ENCODE assay signal across 2 cellular contexts in the genomic region with DNA sequence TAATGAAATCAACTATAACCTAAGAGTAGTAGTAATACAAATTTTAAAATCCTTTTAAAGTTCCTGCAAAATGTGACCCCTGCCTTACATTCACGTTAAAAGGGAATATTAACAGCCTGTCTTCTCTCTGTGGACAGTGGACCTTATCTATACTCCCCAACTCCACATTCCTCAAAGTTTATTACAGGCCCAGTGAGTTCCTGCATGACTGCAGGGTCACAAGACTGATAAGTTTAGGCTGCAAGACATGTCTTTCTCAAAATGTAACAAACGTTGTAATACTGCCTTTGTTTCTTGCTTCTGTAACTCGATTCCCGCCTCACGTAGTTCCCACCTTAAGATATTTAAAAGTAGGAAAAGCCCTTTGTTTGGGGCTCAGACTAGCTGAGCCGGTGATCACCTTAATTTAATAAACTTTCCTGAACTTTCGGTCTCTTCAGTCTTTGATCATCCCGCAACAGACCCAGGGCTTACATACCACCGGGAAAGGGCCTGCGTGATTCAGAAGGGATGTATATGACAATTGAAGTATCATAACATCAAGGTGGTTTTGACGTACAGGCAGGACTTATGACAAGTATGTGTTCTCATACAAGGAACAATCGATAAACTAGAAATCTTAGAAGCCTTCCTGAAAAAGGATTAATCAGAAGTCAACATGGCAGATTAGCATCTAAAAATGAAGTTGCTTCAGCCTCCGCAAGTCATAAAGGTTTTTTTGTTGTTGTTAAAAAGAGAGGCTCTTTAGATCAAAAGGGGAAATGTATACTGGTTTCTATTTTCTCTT.
TF ChIP-seq lines count a peak whose summit lies in the region.

No MANE protein-coding gene starts in this region.

TF ChIP-seq in GM23338, 12 proteins besides CTCF, POLR2A, EP300 and RAD21 (continues in another document):
- TF ChIP-seq STAT1 (IDR thresholded peaks at IDR 0.05; ENCODE audit: unreplicated experiment) (no peak), EZH2phosphoT487 (IDR thresholded peaks at IDR 0.05; ENCODE audit: unreplicated experiment) (no peak), NANOG (IDR thresholded peaks at IDR 0.05; ENCODE audit: borderline replicate concordance) (no peak), JUNB (IDR thresholded peaks at IDR 0.05; ENCODE audit: unreplicated experiment) (no peak), ZNF462 (CRISPR knock-in tag; IDR thresholded peaks at IDR 0.05) (no peak), ZNF331 (CRISPR knock-in tag; IDR thresholded peaks at IDR 0.05; ENCODE audit: low read depth) (no peak)
- TF ChIP-seq, protein P1, sequence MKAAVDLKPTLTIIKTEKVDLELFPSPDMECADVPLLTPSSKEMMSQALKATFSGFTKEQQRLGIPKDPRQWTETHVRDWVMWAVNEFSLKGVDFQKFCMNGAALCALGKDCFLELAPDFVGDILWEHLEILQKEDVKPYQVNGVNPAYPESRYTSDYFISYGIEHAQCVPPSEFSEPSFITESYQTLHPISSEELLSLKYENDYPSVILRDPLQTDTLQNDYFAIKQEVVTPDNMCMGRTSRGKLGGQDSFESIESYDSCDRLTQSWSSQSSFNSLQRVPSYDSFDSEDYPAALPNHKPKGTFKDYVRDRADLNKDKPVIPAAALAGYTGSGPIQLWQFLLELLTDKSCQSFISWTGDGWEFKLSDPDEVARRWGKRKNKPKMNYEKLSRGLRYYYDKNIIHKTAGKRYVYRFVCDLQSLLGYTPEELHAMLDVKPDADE (IDR thresholded peaks at IDR 0.05) = no peak

TF ChIP-seq in GM12878, 131 proteins besides CTCF, POLR2A, EP300 and RAD21:
- TF ChIP-seq, protein P2, sequence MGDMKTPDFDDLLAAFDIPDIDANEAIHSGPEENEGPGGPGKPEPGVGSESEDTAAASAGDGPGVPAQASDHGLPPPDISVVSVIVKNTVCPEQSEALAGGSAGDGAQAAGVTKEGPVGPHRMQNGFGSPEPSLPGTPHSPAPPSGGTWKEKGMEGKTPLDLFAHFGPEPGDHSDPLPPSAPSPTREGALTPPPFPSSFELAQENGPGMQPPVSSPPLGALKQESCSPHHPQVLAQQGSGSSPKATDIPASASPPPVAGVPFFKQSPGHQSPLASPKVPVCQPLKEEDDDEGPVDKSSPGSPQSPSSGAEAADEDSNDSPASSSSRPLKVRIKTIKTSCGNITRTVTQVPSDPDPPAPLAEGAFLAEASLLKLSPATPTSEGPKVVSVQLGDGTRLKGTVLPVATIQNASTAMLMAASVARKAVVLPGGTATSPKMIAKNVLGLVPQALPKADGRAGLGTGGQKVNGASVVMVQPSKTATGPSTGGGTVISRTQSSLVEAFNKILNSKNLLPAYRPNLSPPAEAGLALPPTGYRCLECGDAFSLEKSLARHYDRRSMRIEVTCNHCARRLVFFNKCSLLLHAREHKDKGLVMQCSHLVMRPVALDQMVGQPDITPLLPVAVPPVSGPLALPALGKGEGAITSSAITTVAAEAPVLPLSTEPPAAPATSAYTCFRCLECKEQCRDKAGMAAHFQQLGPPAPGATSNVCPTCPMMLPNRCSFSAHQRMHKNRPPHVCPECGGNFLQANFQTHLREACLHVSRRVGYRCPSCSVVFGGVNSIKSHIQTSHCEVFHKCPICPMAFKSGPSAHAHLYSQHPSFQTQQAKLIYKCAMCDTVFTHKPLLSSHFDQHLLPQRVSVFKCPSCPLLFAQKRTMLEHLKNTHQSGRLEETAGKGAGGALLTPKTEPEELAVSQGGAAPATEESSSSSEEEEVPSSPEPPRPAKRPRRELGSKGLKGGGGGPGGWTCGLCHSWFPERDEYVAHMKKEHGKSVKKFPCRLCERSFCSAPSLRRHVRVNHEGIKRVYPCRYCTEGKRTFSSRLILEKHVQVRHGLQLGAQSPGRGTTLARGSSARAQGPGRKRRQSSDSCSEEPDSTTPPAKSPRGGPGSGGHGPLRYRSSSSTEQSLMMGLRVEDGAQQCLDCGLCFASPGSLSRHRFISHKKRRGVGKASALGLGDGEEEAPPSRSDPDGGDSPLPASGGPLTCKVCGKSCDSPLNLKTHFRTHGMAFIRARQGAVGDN (IDR thresholded peaks at IDR 0.05) = peak; percentile 26; the same call in 1 of the 2 replicates
- TF ChIP-seq ZNF592 (IDR thresholded peaks at IDR 0.05) (peak; percentile 84), SPI1 (IDR thresholded peaks at IDR 0.05; ENCODE audit: borderline replicate concordance, insufficient read depth, low read depth, low read length) (peak; percentile 39; the same call in 1 of the 2 replicates)
- TF ChIP-seq, protein P3, sequence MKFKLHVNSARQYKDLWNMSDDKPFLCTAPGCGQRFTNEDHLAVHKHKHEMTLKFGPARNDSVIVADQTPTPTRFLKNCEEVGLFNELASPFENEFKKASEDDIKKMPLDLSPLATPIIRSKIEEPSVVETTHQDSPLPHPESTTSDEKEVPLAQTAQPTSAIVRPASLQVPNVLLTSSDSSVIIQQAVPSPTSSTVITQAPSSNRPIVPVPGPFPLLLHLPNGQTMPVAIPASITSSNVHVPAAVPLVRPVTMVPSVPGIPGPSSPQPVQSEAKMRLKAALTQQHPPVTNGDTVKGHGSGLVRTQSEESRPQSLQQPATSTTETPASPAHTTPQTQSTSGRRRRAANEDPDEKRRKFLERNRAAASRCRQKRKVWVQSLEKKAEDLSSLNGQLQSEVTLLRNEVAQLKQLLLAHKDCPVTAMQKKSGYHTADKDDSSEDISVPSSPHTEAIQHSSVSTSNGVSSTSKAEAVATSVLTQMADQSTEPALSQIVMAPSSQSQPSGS (IDR thresholded peaks at IDR 0.05; ENCODE audit: low read length) = no peak
TF ChIP-seq in GM12878: peak in this region for 3.
